25 cellular contexts compared by ENCODE assay signal in the genomic region with DNA sequence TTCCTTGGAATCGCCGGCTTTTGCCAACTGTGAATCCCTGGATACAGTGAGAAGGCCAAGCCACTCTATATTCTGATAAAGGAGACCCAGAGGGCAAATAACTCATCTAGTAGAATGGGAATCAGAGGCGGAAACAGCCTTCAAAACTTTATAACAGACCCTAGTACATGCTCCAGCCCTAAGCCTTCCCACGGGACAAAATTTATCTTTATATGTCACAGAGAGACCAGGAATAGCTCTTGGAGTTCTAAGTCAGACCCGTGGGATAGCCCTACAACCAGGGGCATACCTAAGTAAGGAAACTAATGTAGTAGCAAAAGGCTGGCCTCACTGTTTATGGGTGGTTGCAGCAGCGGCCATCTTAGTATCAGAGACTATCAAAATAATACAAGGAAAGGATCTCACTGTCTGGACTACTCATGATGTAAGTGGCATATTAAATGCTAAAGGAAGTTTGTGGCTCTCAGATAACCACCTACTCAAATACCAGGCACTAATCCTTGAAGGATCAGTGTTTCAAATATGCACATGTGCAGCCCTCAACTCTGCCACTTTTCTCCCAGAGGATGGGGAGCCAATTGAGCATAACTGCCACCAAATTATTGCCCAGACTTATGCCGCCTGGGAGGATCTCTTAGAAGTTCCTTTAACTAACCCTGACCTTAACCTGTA.
"Had no signal": no experiment of that assay in that cellular context is flagged by ENCODE, and none has a peak within 500 bp of the region (broad histone marks: within the 10 kb centered on the region; RNA-seq: fewer than 3 reads in every experiment).

No MANE protein-coding gene starts in this region.

- H3K27ac ChIP-seq: cardiac muscle cell, esophagus squamous epithelium, left lung, neutrophil, SK-N-MC, skin epidermis, transverse colon, vagina had no signal

- H3K27ac Mint-ChIP-seq: activated CD8-positive, alpha-beta T cell treated with anti-CD3 and anti-CD28 coated beads for 36 hours; activated T-helper 17 cell treated with anti-CD3 and anti-CD28 coated beads, Interleukin-2, amount 50 U/mL, for 72 hours; memory B cell; natural killer cell treated with Interleukin-12 subunit alpha and Interleukin-12 subunit beta and Interleukin-15 and Interleukin-18, amount 100 ng/mL, for 72 hours; stimulated activated naive CD8-positive, alpha-beta T cell treated with anti-CD3 and anti-CD28 coated beads, Interleukin-15, Interleukin-2, amounts not matched to agents 100 ng/mL and 50 ng/mL, for 24 hours; T-helper 2 cell treated with Interferon-gamma antibody and Interleukin-4, amounts not matched to agents 5 μg/mL and 100 μg/mL, for 36 hours had no signal

- H3K4me3 Mint-ChIP-seq: activated CD8-positive, alpha-beta T cell treated with anti-CD3 and anti-CD28 coated beads for 36 hours; activated T-helper 17 cell treated with anti-CD3 and anti-CD28 coated beads, Interleukin-2, amount 50 U/mL, for 72 hours; memory B cell; natural killer cell treated with Interleukin-12 subunit alpha and Interleukin-12 subunit beta and Interleukin-15 and Interleukin-18, amount 100 ng/mL, for 72 hours; stimulated activated naive CD8-positive, alpha-beta T cell treated with anti-CD3 and anti-CD28 coated beads, Interleukin-15, Interleukin-2, amounts not matched to agents 100 ng/mL and 50 ng/mL, for 24 hours; T-helper 2 cell treated with Interferon-gamma antibody and Interleukin-4, amounts not matched to agents 5 μg/mL and 100 μg/mL, for 36 hours had no signal

- H3K27me3 ChIP-seq: cardiac muscle cell, esophagus squamous epithelium, left lung, neutrophil, transverse colon, vagina had no signal

- H3K9me3 ChIP-seq: esophagus squamous epithelium, neutrophil, transverse colon, vagina had no signal

- H3K4me3 ChIP-seq: cardiac muscle cell, esophagus squamous epithelium, left lung, mucosa of descending colon, SK-N-MC, skin epidermis, transverse colon, vagina had no signal

- H3K36me3 ChIP-seq: cardiac muscle cell, esophagus squamous epithelium, left lung, neutrophil, transverse colon, vagina had no signal

- ATAC-seq: activated CD8-positive, alpha-beta T cell treated with anti-CD3 and anti-CD28 coated beads for 36 hours; activated T-helper 17 cell treated with anti-CD3 and anti-CD28 coated beads, Interleukin-2, amount 50 U/mL, for 72 hours; left lung; mucosa of descending colon; natural killer cell treated with Interleukin-12 subunit alpha and Interleukin-12 subunit beta and Interleukin-15 and Interleukin-18, amount 100 ng/mL, for 72 hours had no signal

- H3K27me3 Mint-ChIP-seq: activated CD8-positive, alpha-beta T cell treated with anti-CD3 and anti-CD28 coated beads for 36 hours; activated T-helper 17 cell treated with anti-CD3 and anti-CD28 coated beads, Interleukin-2, amount 50 U/mL, for 72 hours; memory B cell; natural killer cell treated with Interleukin-12 subunit alpha and Interleukin-12 subunit beta and Interleukin-15 and Interleukin-18, amount 100 ng/mL, for 72 hours; stimulated activated naive CD8-positive, alpha-beta T cell treated with anti-CD3 and anti-CD28 coated beads, Interleukin-15, Interleukin-2, amounts not matched to agents 100 ng/mL and 50 ng/mL, for 24 hours had no signal

- H3K4me1 ChIP-seq: transverse colon had no signal

- DNase-seq: activated CD4-positive, alpha-beta T cell treated with anti-CD3 and anti-CD28 coated beads for 48 hours; activated CD4-positive, CD25-positive, alpha-beta regulatory T cell; activated CD8-positive, alpha-beta T cell treated with anti-CD3 and anti-CD28 coated beads for 36 hours; activated naive CD4-positive, alpha-beta T cell; activated T-cell treated with anti-CD3 and anti-CD28 coated beads, Interleukin-2, amount 50 U/mL, for 1 hour; dermis blood vessel endothelial cell; effector memory CD4-positive, alpha-beta T cell; esophagus squamous epithelium; hippocampal formation; islet precursor cell; left lung; mucosa of descending colon; stimulated activated CD4-positive, alpha-beta T cell treated with anti-CD3 and anti-CD28 coated beads, Interleukin-15, amount 100 ng/mL, for 24 hours; stimulated activated CD4-positive, alpha-beta T cell treated with anti-CD3 and anti-CD28 coated beads, Interleukin-2, amount 100 ng/mL, for 48 hours; transverse colon had no signal
